Comparison of ENCODE assay signal across 9 cellular contexts in the genomic region with DNA sequence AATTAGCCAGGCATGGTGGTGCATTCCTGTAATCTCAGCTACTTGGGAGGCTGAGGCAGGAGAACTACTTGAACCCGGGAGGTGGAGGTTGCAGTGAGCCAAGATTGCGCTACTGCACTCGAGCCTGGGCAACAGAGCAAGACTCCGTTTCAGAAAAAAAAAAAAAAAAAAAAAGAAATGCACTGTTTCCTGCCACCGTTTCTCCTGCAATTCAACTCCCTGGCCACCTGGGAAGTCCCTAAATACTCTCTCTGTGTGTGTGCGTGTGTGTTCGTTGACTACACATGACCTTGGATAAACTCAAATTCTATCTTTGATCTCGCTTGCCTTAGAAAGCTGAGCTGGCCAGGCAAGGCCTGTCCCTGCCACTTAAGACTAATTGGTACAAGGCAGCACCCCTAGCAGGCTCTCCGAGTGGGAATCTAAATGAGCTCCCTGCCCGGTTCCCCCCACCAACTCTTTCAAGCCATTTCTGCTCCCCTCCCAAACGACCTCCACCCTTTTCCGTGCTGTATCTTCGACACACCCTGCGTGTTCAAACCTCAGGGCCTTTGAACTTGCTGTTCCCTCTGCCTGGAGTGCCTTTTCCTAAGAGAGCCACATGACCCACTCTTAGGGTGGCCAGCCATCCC. TPM values are rescaled to one million over a fixed set of nuclear protein-coding genes. Genes with fewer than 3 reads are reported as not detected.
DNase-seq lines count a peak whose midpoint lies in the region; ATAC-seq, FAIRE-seq and TF ChIP-seq lines count a peak whose summit lies in the region.
"Had no signal": no experiment of that assay in that cellular context is flagged by ENCODE, and none has a peak within 500 bp of the region (broad histone marks: within the 10 kb centered on the region; RNA-seq: fewer than 3 reads in every experiment).

No MANE protein-coding gene starts in this region.

- DNase-seq in DMS53 (lab: John Stamatoyannopoulos, UW) (peak; percentile 95), HuH-7 (ENCODE audit: low spot score) (peak; percentile 71), astrocyte (ENCODE audit: low read depth) (peak; percentile 6), DMS79 treated with DMSO at 0.1 percent for 48 hours (lab: John Stamatoyannopoulos, UW) (no peak), colonic mucosa (no peak), hypothalamus (lab: John Stamatoyannopoulos, UW) (no peak)

- H4K20me1 ChIP-seq in astrocyte (ENCODE audit: insufficient read depth, low read length): no peaks in the 10 kb centered on the region

- H3K9me3 ChIP-seq in astrocyte (ENCODE audit: insufficient read depth, low read depth, low read length) (no peaks in the 10 kb centered on the region), mucosa of rectum (ENCODE audit: control insufficient read depth in 2 of 2, low read length in 2 of 2) (no peaks in the 10 kb centered on the region), colonic mucosa (no peaks in the 10 kb centered on the region)

- H3K9ac ChIP-seq in astrocyte (ENCODE audit: low read length) (no peak overlapping the region), mucosa of rectum (ENCODE audit: low read depth in 1 of 2, low read length in 2 of 2) (no peak overlapping the region), colonic mucosa (ENCODE audit: low read depth in 2 of 2, low read length in 2 of 2) (peak overlapping the region in 1 of 2 donors; percentile 19)

- H3K4me3 ChIP-seq in astrocyte (ENCODE audit: insufficient read depth, low read depth, low read length): no peak overlapping the region
- H3K4me3 ChIP-seq in mucosa of rectum (ENCODE audit: low read length in 2 of 2): no peak overlapping the region
- H3K4me3 ChIP-seq in colonic mucosa: no peak overlapping the region

- peaks cover 4% of the 10 kb centered on the region for H3K36me3 Mint-ChIP-seq in astrocyte (ENCODE audit: low read depth, unreplicated experiment)

- no peak for FAIRE-seq in astrocyte (lab: Jason Lieb, UNC)

- no peak for ATAC-seq in GM21528 (IDR thresholded peaks at IDR 0.05; ENCODE audit: low FRiP score, unreplicated experiment)
- ATAC-seq: stimulated activated effector memory CD8-positive, alpha-beta T cell treated with anti-CD3 and anti-CD28 coated beads, Interleukin-12 subunit alpha, Interleukin-12 subunit beta, amount 100 ng/mL, for 72 hours had no signal

- H3K4me1 Mint-ChIP-seq in astrocyte (ENCODE audit: low read depth, unreplicated experiment): no peaks in the 10 kb centered on the region

- H3K27ac Mint-ChIP-seq in astrocyte (ENCODE audit: unreplicated experiment): no peak overlapping the region
- H3K27ac Mint-ChIP-seq: stimulated activated effector memory CD8-positive, alpha-beta T cell treated with anti-CD3 and anti-CD28 coated beads, Interleukin-12 subunit alpha, Interleukin-12 subunit beta, amount 100 ng/mL, for 72 hours had no signal

- intact Hi-C loops in colonic mucosa (cut with DNase I): no loop called here

- H3K4me1 ChIP-seq in astrocyte (ENCODE audit: insufficient read depth, low read length) (no peaks in the 10 kb centered on the region), mucosa of rectum (ENCODE audit: control insufficient read depth in 2 of 2, insufficient read depth in 2 of 2, low read length in 2 of 2) (peaks cover 13 to 30% of the 10 kb centered on the region in 2 donors), colonic mucosa (peaks cover 4% of the 10 kb centered on the region)

- H3K27me3 ChIP-seq in astrocyte (ENCODE audit: insufficient read depth, low read length): no peaks in the 10 kb centered on the region
- H3K27me3 ChIP-seq in mucosa of rectum (ENCODE audit: control insufficient read depth in 2 of 2, insufficient read depth in 2 of 2, low read length in 2 of 2): no peaks in the 10 kb centered on the region
- H3K27me3 ChIP-seq in colonic mucosa: no peaks in the 10 kb centered on the region

- TF ChIP-seq CTCF in astrocyte (IDR thresholded peaks at IDR 0.05; ENCODE audit: insufficient read depth, low read depth, low read length) (no peak), colonic mucosa (IDR thresholded peaks at IDR 0.05) (no peak)

- no peaks in the 10 kb centered on the region for H3K79me2 ChIP-seq in astrocyte (ENCODE audit: insufficient read depth, low read length)

- H3K27ac ChIP-seq in astrocyte (ENCODE audit: low read depth, low read length) (no peak overlapping the region), mucosa of rectum (ENCODE audit: low read depth in 2 of 2, low read length in 2 of 2) (peak overlapping the region; percentile 45 to 57), colonic mucosa (no peak overlapping the region)

- no peak overlapping the region for H2AFZ ChIP-seq in astrocyte (ENCODE audit: low read depth, low read length)

- no peaks in the 10 kb centered on the region for H3K9me3 Mint-ChIP-seq in astrocyte (ENCODE audit: unreplicated experiment)
- H3K9me3 Mint-ChIP-seq: stimulated activated effector memory CD8-positive, alpha-beta T cell treated with anti-CD3 and anti-CD28 coated beads, Interleukin-12 subunit alpha, Interleukin-12 subunit beta, amount 100 ng/mL, for 72 hours had no signal

- no peaks in the 10 kb centered on the region for H3K36me3 ChIP-seq in astrocyte (ENCODE audit: insufficient read depth, low read length)
- H3K36me3 ChIP-seq in mucosa of rectum (ENCODE audit: control insufficient read depth in 2 of 2, insufficient read depth in 2 of 2, low read length in 2 of 2): no peaks in the 10 kb centered on the region
- H3K36me3 ChIP-seq in colonic mucosa: no peaks in the 10 kb centered on the region

- peak overlapping the region; percentile 20 for H3K4me3 Mint-ChIP-seq in astrocyte (ENCODE audit: unreplicated experiment)
- H3K4me3 Mint-ChIP-seq: stimulated activated effector memory CD8-positive, alpha-beta T cell treated with anti-CD3 and anti-CD28 coated beads, Interleukin-12 subunit alpha, Interleukin-12 subunit beta, amount 100 ng/mL, for 72 hours had no signal

- no peak overlapping the region for H3K4me2 ChIP-seq in astrocyte (ENCODE audit: low read length)

- no peaks in the 10 kb centered on the region for H3K27me3 Mint-ChIP-seq in astrocyte (ENCODE audit: low read depth, unreplicated experiment)

RNA-seq across cellular contexts. Expression of a gene that starts 5.2 kb away (rescaled TPM):
- total RNA-seq in astrocyte (38.1 and 41.5 TPM in 2 replicates), colonic mucosa (10 to 100 TPM; 74.8 to 85.5 TPM)

RNA-seq across cellular contexts. Expression of a gene that starts 20.3 kb away (rescaled TPM):
- total RNA-seq in astrocyte (8.2 and 9.7 TPM in 2 replicates), colonic mucosa (1 to 10 TPM in 1 of 2 donors, under 1 TPM in 1; 0.79 to 2.8 TPM)

RNA-seq across cellular contexts. Expression of a gene that starts 52.4 kb away (rescaled TPM):
- 27.5 and 32.8 TPM in 2 replicates for total RNA-seq in astrocyte
- total RNA-seq in colonic mucosa: 1 to 10 TPM; 5.6 to 6.6 TPM

RNA-seq across cellular contexts. Expression of a gene that starts 56.2 kb away (rescaled TPM):
- total RNA-seq in astrocyte: 39.5 and 53.2 TPM in 2 replicates
- total RNA-seq in colonic mucosa: 10 to 100 TPM; 23.9 to 33.3 TPM

Comparison
In these comparisons a context has a peak if more than half of its experiments do, and no peak if none do; other contexts are left out.
1. DNase-seq: peak in DMS53 (single experiment), HuH-7 (single experiment) and astrocyte (single experiment); none in DMS79 treated with DMSO at 0.1 percent for 48 hours (single experiment), colonic mucosa (single experiment) and hypothalamus (0 of 51).
2. H3K27ac ChIP-seq: peak in mucosa of rectum (2 of 2); none in astrocyte (single experiment) and colonic mucosa (single experiment).